ENCODE assay signal across 10 cellular contexts in genomic region chr14:50815058-50815457, GRCh38. TPM values are rescaled to one million over a fixed set of nuclear protein-coding genes. Genes with fewer than 3 reads are reported as not detected.
"Had no signal": no experiment of that assay in that cellular context is flagged by ENCODE, and none has a peak within 500 bp of the region (broad histone marks: within the 10 kb centered on the region; RNA-seq: fewer than 3 reads in every experiment).

No MANE protein-coding gene starts in this region.

RNA-seq across cellular contexts. Expression of gene ABHD12B, which starts 56.8 kb away (rescaled TPM):
- total RNA-seq: activated CD4-positive, alpha-beta memory T cell treated with anti-CD3 and anti-CD28 coated beads, Interleukin-2, amount 10 ng/mL, durations not matched to agents 7 days and 5 days; activated CD8-positive, alpha-beta memory T cell treated with anti-CD3 and anti-CD28 coated beads for 36 hours; activated T-helper 2 cell treated with anti-CD3 and anti-CD28 coated beads, Interferon-gamma antibody, Interleukin-2, Interleukin-4, amounts not matched to agents 10 μg/mL and 5 μg/mL and 100 μg/mL, durations not matched to agents 14 hours and 24 hours and 36 hours; bronchial epithelial cell; M059J; PC-3; Peyer's patch; SJSA1; T-helper 17 cell had no signal
- polyA plus RNA-seq: SK-N-SH had no signal
